Comparison of ENCODE assay signal across 8 cellular contexts in genomic region chr4:81466841-81467671, GRCh38. TPM values are rescaled to one million over a fixed set of nuclear protein-coding genes. Genes with fewer than 3 reads are reported as not detected.
DNase-seq lines count a peak whose midpoint lies in the region; ATAC-seq, FAIRE-seq and TF ChIP-seq lines count a peak whose summit lies in the region.

No MANE protein-coding gene starts in this region.

- H3K4me3 Mint-ChIP-seq in Caco-2 (ENCODE audit: unreplicated experiment), result peak overlapping the region; percentile 41
- no peak overlapping the region for H3K4me3 Mint-ChIP-seq in activated T-helper 1 cell treated with anti-CD3 and anti-CD28 coated beads, Interleukin-12 subunit alpha, Interleukin-12 subunit beta, Interleukin-2, Interleukin-4 antibody, amounts not matched to agents 30 ng/mL and 10 ng/mL and 1 ng/mL, durations not matched to agents 14 hours and 24 hours and 36 hours

- POLR2A ChIA-PET in Caco-2 (lab: Charles Lee), result no interaction called here

- peaks cover 43% of the 10 kb centered on the region for H3K36me3 Mint-ChIP-seq in Caco-2 (ENCODE audit: insufficient read depth, unreplicated experiment)
- no peaks in the 10 kb centered on the region for H3K36me3 Mint-ChIP-seq in activated T-helper 1 cell treated with anti-CD3 and anti-CD28 coated beads, Interleukin-12 subunit alpha, Interleukin-12 subunit beta, Interleukin-2, Interleukin-4 antibody, amounts not matched to agents 30 ng/mL and 10 ng/mL and 1 ng/mL, durations not matched to agents 14 hours and 24 hours and 36 hours (ENCODE audit: low read depth)

- intact Hi-C loops in Caco-2 (cut with micrococcal nuclease; ENCODE audit: unreplicated experiment), result loop anchor here (1.0 to 5.0 kb wide), 12 partner anchors 61 to 801 kb away; no protein-coding TSS in a partner anchor
- intact Hi-C loops in activated T-helper 1 cell treated with anti-CD3 and anti-CD28 coated beads, Interleukin-12 subunit alpha, Interleukin-12 subunit beta, Interleukin-2, Interleukin-4 antibody, amounts not matched to agents 30 ng/mL and 10 ng/mL and 1 ng/mL, durations not matched to agents 14 hours and 24 hours and 36 hours (cut with micrococcal nuclease), result loop anchor here (1.0 kb wide), 5 partner anchors 61 to 801 kb away; no protein-coding TSS in a partner anchor
- intact Hi-C loops in pancreas (cut with DNase I), result loop anchor here in 2 of 3 donors (5.0 to 10.0 kb wide), 3 partner anchors 375 to 728 kb away; no protein-coding TSS in a partner anchor

- H3K4me3 ChIP-seq in Caco-2 (ENCODE audit: low read depth, low read length) (no peak overlapping the region), HUES64 (ENCODE audit: low read length) (no peak overlapping the region), fibroblast of the aortic adventitia (ENCODE audit: low read depth, low read length) (no peak overlapping the region), pancreas (no peak overlapping the region)

- H3K4me1 Mint-ChIP-seq in Caco-2 (ENCODE audit: low read depth, unreplicated experiment), result peaks cover 56% of the 10 kb centered on the region
- H3K4me1 Mint-ChIP-seq in activated T-helper 1 cell treated with anti-CD3 and anti-CD28 coated beads, Interleukin-12 subunit alpha, Interleukin-12 subunit beta, Interleukin-2, Interleukin-4 antibody, amounts not matched to agents 30 ng/mL and 10 ng/mL and 1 ng/mL, durations not matched to agents 14 hours and 24 hours and 36 hours (ENCODE audit: low read depth), result peaks cover 31% of the 10 kb centered on the region

- H3K9me3 ChIP-seq in Caco-2, result no peaks in the 10 kb centered on the region
- H3K9me3 ChIP-seq in HUES64 (ENCODE audit: insufficient read depth, low read depth, low read length), result no peaks in the 10 kb centered on the region
- no peaks in the 10 kb centered on the region for H3K9me3 ChIP-seq in pancreas

- H3K36me3 ChIP-seq in Caco-2 (ENCODE audit: control insufficient read depth, insufficient read depth, low read length) (no peaks in the 10 kb centered on the region), HUES64 (ENCODE audit: insufficient read depth, low read length) (no peaks in the 10 kb centered on the region), pancreas (no peaks in the 10 kb centered on the region)

- no peaks in the 10 kb centered on the region for H3K27me3 Mint-ChIP-seq in Caco-2 (ENCODE audit: insufficient read depth, unreplicated experiment)
- H3K27me3 Mint-ChIP-seq in activated T-helper 1 cell treated with anti-CD3 and anti-CD28 coated beads, Interleukin-12 subunit alpha, Interleukin-12 subunit beta, Interleukin-2, Interleukin-4 antibody, amounts not matched to agents 30 ng/mL and 10 ng/mL and 1 ng/mL, durations not matched to agents 14 hours and 24 hours and 36 hours (ENCODE audit: insufficient read depth), result peaks cover 10% of the 10 kb centered on the region

- H3K9me3 Mint-ChIP-seq in Caco-2 (ENCODE audit: unreplicated experiment), result no peaks in the 10 kb centered on the region
- no peaks in the 10 kb centered on the region for H3K9me3 Mint-ChIP-seq in activated T-helper 1 cell treated with anti-CD3 and anti-CD28 coated beads, Interleukin-12 subunit alpha, Interleukin-12 subunit beta, Interleukin-2, Interleukin-4 antibody, amounts not matched to agents 30 ng/mL and 10 ng/mL and 1 ng/mL, durations not matched to agents 14 hours and 24 hours and 36 hours

- BruUV-seq in Caco-2 (replicated peaks; lab: Mats Ljungman, UMichigan), result no TSS peak

- H3K4me1 ChIP-seq in Caco-2 (peaks cover 55% of the 10 kb centered on the region), HUES64 (ENCODE audit: insufficient read depth, low read length) (peaks cover 43% of the 10 kb centered on the region), pancreas (peaks cover 0 to 9% (median 0%) of the 10 kb centered on the region in 3 donors)

- peak; percentile 95 for FAIRE-seq in pancreas (lab: Jason Lieb, UNC)

- WGBS in HUES64, result 0% methylated on average over 2 of the region's 5 CpGs
- 27 to 33% methylated on average over 5 of the region's 5 CpGs for WGBS in pancreas, 2 donors

- H3K27ac ChIP-seq in HUES64 (ENCODE audit: low read depth, low read length), result peak overlapping the region; percentile 44
- no peak overlapping the region for H3K27ac ChIP-seq in pancreas

- ATAC-seq in pancreas, result no peak
- ATAC-seq in GM21423 (IDR thresholded peaks at IDR 0.05; ENCODE audit: unreplicated experiment), result no peak
- ATAC-seq in GM19023 (IDR thresholded peaks at IDR 0.05; ENCODE audit: unreplicated experiment), result no peak

- H3K9ac ChIP-seq in HUES64 (ENCODE audit: low read depth, low read length), result no peak overlapping the region

- CTCF ChIA-PET in Caco-2 (lab: Charles Lee), result interaction anchor here (0.5 to 1.8 kb wide), 15 partner anchors 12 to 818 kb away, joined by 3 to 21 read pairs (median 4); no protein-coding TSS in a partner anchor

- H3K27me3 ChIP-seq in Caco-2 (replicated peaks; ENCODE audit: control insufficient read depth, insufficient read depth, low read length) (no peaks in the 10 kb centered on the region), HUES64 (ENCODE audit: insufficient read depth, low read length) (peaks cover 28% of the 10 kb centered on the region), pancreas (no peaks in the 10 kb centered on the region)

- TF ChIP-seq CTCF in Caco-2 (IDR thresholded peaks at IDR 0.05; ENCODE audit: insufficient read depth in 1 of 2, low read depth in 1 of 2, low read length in 1 of 2, severe bottlenecking in 1 of 2, unreplicated experiment in 1 of 2) (peak; percentile 79 to 81), fibroblast of the aortic adventitia (IDR thresholded peaks at IDR 0.05; ENCODE audit: insufficient read depth, low read length) (peak; percentile 96), pancreas (IDR thresholded peaks at IDR 0.05) (peak; percentile 65 to 84 (median 78))

- peak overlapping the region; percentile 78 for H3K27ac Mint-ChIP-seq in Caco-2 (ENCODE audit: unreplicated experiment)
- no peak overlapping the region for H3K27ac Mint-ChIP-seq in activated T-helper 1 cell treated with anti-CD3 and anti-CD28 coated beads, Interleukin-12 subunit alpha, Interleukin-12 subunit beta, Interleukin-2, Interleukin-4 antibody, amounts not matched to agents 30 ng/mL and 10 ng/mL and 1 ng/mL, durations not matched to agents 14 hours and 24 hours and 36 hours

- DNase-seq in Caco-2 (peak; percentile 67 to 78), OCI-M1 (lab: John Stamatoyannopoulos, UW) (peak; percentile 87), fibroblast of the aortic adventitia (ENCODE audit: low read depth) (peak; percentile 79), pancreas (peak in 3 of 6 donors; percentile 30 to 61 (median 44))
- peak; percentile 61 for DNase-seq in activated T-helper 1 cell treated with anti-CD3 and anti-CD28 coated beads, Interleukin-12 subunit alpha, Interleukin-12 subunit beta, Interleukin-2, Interleukin-4 antibody, amounts not matched to agents 30 ng/mL and 10 ng/mL and 1 ng/mL, durations not matched to agents 14 hours and 24 hours and 36 hours (ENCODE audit: low spot score)

RNA-seq across cellular contexts. Expression of gene RASGEF1B, which starts 4.7 kb away (rescaled TPM):
- 24.8 and 32.3 TPM in 2 replicates for total RNA-seq in Caco-2 (2022)
- polyA plus RNA-seq in HUES64 (2013, experiment 1 of 2), result 6.1 TPM
- polyA plus RNA-seq in HUES64 (2013, experiment 2 of 2), result 5.4 TPM
- total RNA-seq in activated T-helper 1 cell treated with anti-CD3 and anti-CD28 coated beads, Interleukin-12 subunit alpha, Interleukin-12 subunit beta, Interleukin-2, Interleukin-4 antibody, amounts not matched to agents 30 ng/mL and 10 ng/mL and 1 ng/mL, durations not matched to agents 14 hours and 24 hours and 36 hours, result 3.6 and 3.7 TPM in 2 replicates
- 1.2 and 2.0 TPM in 2 replicates for total RNA-seq in fibroblast of the aortic adventitia (ENCODE audit: low replicate concordance)
- 1 to 10 TPM; 1.4 to 8.2 (median 3.1) TPM for total RNA-seq in pancreas
- polyA plus RNA-seq in pancreas, result 1 to 10 TPM; 2.9 to 6.4 TPM
